ENCODE assay signal across 8 cellular contexts in the genomic region with DNA sequence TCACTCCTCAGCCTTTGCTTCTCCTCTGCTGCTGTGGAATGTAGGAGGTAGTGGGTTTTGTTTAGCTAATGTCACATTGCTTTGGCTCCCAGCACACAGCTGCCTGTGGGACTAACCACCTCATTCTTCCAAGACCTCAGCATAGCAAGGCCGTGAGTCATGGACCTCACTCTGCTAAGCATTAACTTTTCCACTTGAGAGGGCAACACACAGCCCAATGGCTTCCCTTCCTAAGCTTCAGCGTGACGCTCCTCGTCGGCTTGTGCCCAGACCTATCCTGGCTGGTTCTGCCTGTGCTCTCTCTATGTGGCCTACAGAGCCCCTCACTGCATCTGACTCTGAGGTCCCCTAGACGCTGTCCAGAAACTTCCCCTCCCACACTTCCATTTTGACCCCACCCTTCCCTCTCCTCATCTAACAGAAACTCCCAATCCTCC. TPM values are rescaled to one million over a fixed set of nuclear protein-coding genes. Genes with fewer than 3 reads are reported as not detected.
DNase-seq lines count a peak whose midpoint lies in the region; ATAC-seq and TF ChIP-seq lines count a peak whose summit lies in the region.

No MANE protein-coding gene starts in this region.

- ATAC-seq in GM21367 (IDR thresholded peaks at IDR 0.05; ENCODE audit: unreplicated experiment): no peak
- ATAC-seq in GM18517 (IDR thresholded peaks at IDR 0.05; ENCODE audit: unreplicated experiment): no peak

- H3K9me3 ChIP-seq in hepatocyte (ENCODE audit: low read depth): no peaks in the 10 kb centered on the region

- H3K27ac ChIP-seq in adipose tissue (ENCODE audit: low read depth, low read length) (peak overlapping the region; percentile 26), hepatocyte (peak overlapping the region; percentile 92)

- H3K27ac Mint-ChIP-seq in HFFc6: peak overlapping the region; percentile 100

- H2AFZ ChIP-seq in hepatocyte: no peak overlapping the region

- no peak overlapping the region for H3K4me3 ChIP-seq in hepatocyte

- DNase-seq in HFFc6: peak; percentile 100
- DNase-seq in hepatocyte (ENCODE audit: low spot score): peak; percentile 92
- DNase-seq in smooth muscle cell of the brain vasculature (ENCODE audit: low read depth, low spot score): peak; percentile 99
- DNase-seq in NCI-H2227 (lab: John Stamatoyannopoulos, UW; ENCODE audit: unreplicated experiment): no peak
- DNase-seq in SK-N-DZ (ENCODE audit: low spot score): no peak

- no peak for TF ChIP-seq CTCF in HFFc6 (IDR thresholded peaks at IDR 0.05)
- no peak for TF ChIP-seq CTCF in hepatocyte (IDR thresholded peaks at IDR 0.05; ENCODE audit: poor library complexity)

- H3K27me3 ChIP-seq in hepatocyte: no peaks in the 10 kb centered on the region

- H3K9me2 ChIP-seq in hepatocyte (replicated peaks; ENCODE audit: insufficient read depth): no peaks in the 10 kb centered on the region

- H3K36me3 Mint-ChIP-seq in HFFc6 (ENCODE audit: low read depth): peaks cover 49% of the 10 kb centered on the region

- no peaks in the 10 kb centered on the region for H3K36me3 ChIP-seq in hepatocyte (replicated peaks; ENCODE audit: insufficient read depth, low read depth)

- peak overlapping the region; percentile 80 for H3K4me3 Mint-ChIP-seq in HFFc6

- H3K4me1 ChIP-seq in hepatocyte (ENCODE audit: insufficient read depth): peaks cover 37% of the 10 kb centered on the region

- H3K4me1 Mint-ChIP-seq in HFFc6 (ENCODE audit: low read depth): peaks cover 79% of the 10 kb centered on the region

- no peaks in the 10 kb centered on the region for H4K20me1 ChIP-seq in hepatocyte (ENCODE audit: insufficient read depth, poor library complexity, severe bottlenecking)

- H3K9me3 Mint-ChIP-seq in HFFc6: no peaks in the 10 kb centered on the region

- 35 to 47% (median 46%) methylated on average over 6 of the region's 6 CpGs for WGBS in adipose tissue, 3 donors
- WGBS in hepatocyte (ENCODE audit: low lambda C conversion rate, missing lambda C conversion rate): 27% methylated on average over 6 of the region's 6 CpGs

- peak overlapping the region; percentile 56 for H3K4me2 ChIP-seq in hepatocyte

- H3K79me2 ChIP-seq in hepatocyte: peaks cover 42% of the 10 kb centered on the region

- H3K27me3 Mint-ChIP-seq in HFFc6 (ENCODE audit: insufficient read depth): peaks cover 7% of the 10 kb centered on the region

RNA-seq across cellular contexts. Expression of gene MYOF, which starts 23.3 kb away (rescaled TPM):
- 100 to 1,000 TPM; 401 to 553 (median 530) TPM for total RNA-seq in HFFc6 (2021; fragmentation: NEBNext Ultra II Directional; extraction: Animal tissue kit (Norgen Biotek cat#: 25700))
- polyA plus RNA-seq in adipose tissue: 10 to 100 TPM in 2 of 3 donors, 1 to 10 TPM in 1; 6.2 to 32.1 (median 11.6) TPM
- total RNA-seq in hepatocyte: 41.8 and 47.9 TPM in 2 replicates
- 16.6 and 28.0 TPM in 2 replicates for polyA plus RNA-seq in hepatocyte
- 0.50 and 1.1 TPM in 2 replicates for polyA plus RNA-seq in SK-N-DZ (2014; cell fraction: cytosol; rRNA removed)
- 1.4 and 2.2 TPM in 2 replicates for polyA plus RNA-seq in SK-N-DZ (2014; cell fraction: nucleus; rRNA removed)

RNA-seq across cellular contexts. Expression of gene CEP55, which starts 37.6 kb away (rescaled TPM):
- total RNA-seq in HFFc6 (2021; fragmentation: NEBNext Ultra II Directional; extraction: Animal tissue kit (Norgen Biotek cat#: 25700)): 10 to 100 TPM; 21.6 to 55.3 (median 48.1) TPM
- polyA plus RNA-seq in adipose tissue (1 to 10 TPM in 1 of 3 donors, under 1 TPM in 2; 0.15 to 2.6 (median 0.22) TPM), hepatocyte (5.4 and 5.9 TPM in 2 replicates)
- 3.6 and 4.0 TPM in 2 replicates for total RNA-seq in hepatocyte
- polyA plus RNA-seq in SK-N-DZ (2014; cell fraction: cytosol; rRNA removed): 53.9 and 54.4 TPM in 2 replicates
- polyA plus RNA-seq in SK-N-DZ (2014; cell fraction: nucleus; rRNA removed): 36.0 and 43.5 TPM in 2 replicates

Comparison
In these comparisons a context has a peak if more than half of its experiments do, and no peak if none do; other contexts are left out.
1. DNase-seq: peak in HFFc6 (single experiment), hepatocyte (single experiment) and smooth muscle cell of the brain vasculature (single experiment); none in NCI-H2227 (single experiment) and SK-N-DZ (single experiment).